In the genomic region with DNA sequence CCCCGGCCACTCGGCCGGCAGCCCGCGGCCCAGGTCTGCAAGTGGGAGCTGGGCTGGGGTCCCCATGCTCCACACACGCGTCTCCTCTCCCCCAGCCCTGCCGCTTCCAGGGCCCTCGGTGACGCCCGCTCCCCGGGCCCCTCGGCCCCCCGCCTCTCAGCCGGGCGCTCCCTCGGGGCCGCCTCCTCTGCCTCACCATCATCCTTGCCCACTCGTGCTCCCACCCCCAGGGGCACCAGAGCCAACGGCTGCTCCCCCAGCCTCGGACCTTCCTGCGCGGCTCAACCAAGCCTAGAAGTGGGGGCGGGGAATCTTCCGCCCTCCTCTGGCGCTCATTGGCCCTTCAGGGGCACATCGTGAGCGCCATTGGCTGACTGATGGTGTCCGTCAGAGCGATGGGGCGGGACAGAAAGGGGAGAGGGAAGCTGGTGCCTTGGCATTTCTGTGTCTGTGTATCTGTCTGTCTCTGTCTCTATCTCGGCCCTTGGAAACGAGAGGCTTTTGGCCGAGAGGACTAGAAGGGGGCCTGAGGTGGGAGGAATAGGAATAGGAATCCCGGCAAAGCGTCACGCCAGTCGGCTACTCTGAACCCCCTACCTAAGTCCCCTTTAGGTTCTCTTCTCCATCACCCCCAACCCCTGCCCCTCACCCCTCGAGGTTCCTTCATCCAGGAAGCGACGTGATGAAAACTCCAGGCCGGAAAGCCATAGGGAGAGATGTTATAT, we compare ENCODE assay signal across 1 cellular context.
TF ChIP-seq lines count a peak whose summit lies in the region.

No MANE protein-coding gene starts in this region.

TF ChIP-seq in HepG2, 621 proteins besides CTCF, POLR2A, EP300 and RAD21 (continued from another document and continues in another):
- no peak for TF ChIP-seq ZBTB2 (CRISPR knock-in tag; IDR thresholded peaks at IDR 0.05; ENCODE audit: low read depth)
- no peak for TF ChIP-seq EZH2 (conservative IDR thresholded peaks at IDR 0.05; ENCODE audit: low read depth, low read length)
- TF ChIP-seq TFDP1 (CRISPR knock-in tag; IDR thresholded peaks at IDR 0.05; ENCODE audit: borderline replicate concordance): no peak
- TF ChIP-seq, protein P1, sequence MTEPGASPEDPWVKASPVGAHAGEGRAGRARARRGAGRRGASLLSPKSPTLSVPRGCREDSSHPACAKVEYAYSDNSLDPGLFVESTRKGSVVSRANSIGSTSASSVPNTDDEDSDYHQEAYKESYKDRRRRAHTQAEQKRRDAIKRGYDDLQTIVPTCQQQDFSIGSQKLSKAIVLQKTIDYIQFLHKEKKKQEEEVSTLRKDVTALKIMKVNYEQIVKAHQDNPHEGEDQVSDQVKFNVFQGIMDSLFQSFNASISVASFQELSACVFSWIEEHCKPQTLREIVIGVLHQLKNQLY (CRISPR knock-in tag; IDR thresholded peaks at IDR 0.05): 0 out of 2 replicates have a peak, but pooled peaks have one; percentile 38
- no peak for TF ChIP-seq CHD4 (IDR thresholded peaks at IDR 0.05; ENCODE audit: borderline replicate concordance, low read length)
- TF ChIP-seq ZNF7 (CRISPR knock-in tag; IDR thresholded peaks at IDR 0.05): no peak
- no peak for TF ChIP-seq SMYD3 (CRISPR knock-in tag; IDR thresholded peaks at IDR 0.05)
- no peak for TF ChIP-seq ZNF101 (CRISPR knock-in tag; IDR thresholded peaks at IDR 0.05; ENCODE audit: borderline replicate concordance, low read depth)
- TF ChIP-seq, protein P2, sequence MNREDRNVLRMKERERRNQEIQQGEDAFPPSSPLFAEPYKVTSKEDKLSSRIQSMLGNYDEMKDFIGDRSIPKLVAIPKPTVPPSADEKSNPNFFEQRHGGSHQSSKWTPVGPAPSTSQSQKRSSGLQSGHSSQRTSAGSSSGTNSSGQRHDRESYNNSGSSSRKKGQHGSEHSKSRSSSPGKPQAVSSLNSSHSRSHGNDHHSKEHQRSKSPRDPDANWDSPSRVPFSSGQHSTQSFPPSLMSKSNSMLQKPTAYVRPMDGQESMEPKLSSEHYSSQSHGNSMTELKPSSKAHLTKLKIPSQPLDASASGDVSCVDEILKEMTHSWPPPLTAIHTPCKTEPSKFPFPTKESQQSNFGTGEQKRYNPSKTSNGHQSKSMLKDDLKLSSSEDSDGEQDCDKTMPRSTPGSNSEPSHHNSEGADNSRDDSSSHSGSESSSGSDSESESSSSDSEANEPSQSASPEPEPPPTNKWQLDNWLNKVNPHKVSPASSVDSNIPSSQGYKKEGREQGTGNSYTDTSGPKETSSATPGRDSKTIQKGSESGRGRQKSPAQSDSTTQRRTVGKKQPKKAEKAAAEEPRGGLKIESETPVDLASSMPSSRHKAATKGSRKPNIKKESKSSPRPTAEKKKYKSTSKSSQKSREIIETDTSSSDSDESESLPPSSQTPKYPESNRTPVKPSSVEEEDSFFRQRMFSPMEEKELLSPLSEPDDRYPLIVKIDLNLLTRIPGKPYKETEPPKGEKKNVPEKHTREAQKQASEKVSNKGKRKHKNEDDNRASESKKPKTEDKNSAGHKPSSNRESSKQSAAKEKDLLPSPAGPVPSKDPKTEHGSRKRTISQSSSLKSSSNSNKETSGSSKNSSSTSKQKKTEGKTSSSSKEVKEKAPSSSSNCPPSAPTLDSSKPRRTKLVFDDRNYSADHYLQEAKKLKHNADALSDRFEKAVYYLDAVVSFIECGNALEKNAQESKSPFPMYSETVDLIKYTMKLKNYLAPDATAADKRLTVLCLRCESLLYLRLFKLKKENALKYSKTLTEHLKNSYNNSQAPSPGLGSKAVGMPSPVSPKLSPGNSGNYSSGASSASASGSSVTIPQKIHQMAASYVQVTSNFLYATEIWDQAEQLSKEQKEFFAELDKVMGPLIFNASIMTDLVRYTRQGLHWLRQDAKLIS (CRISPR knock-in tag; IDR thresholded peaks at IDR 0.05): 0 out of 2 replicates have a peak, but pooled peaks have one; percentile 34
- TF ChIP-seq ZNF709 (CRISPR knock-in tag; IDR thresholded peaks at IDR 0.05): 0 out of 2 replicates have a peak, but pooled peaks have one; percentile 26
- TF ChIP-seq ZBTB14 (CRISPR knock-in tag; IDR thresholded peaks at IDR 0.05): no peak
- TF ChIP-seq TRAFD1 (CRISPR knock-in tag; IDR thresholded peaks at IDR 0.05; ENCODE audit: borderline replicate concordance): no peak
- TF ChIP-seq ZNF780A (CRISPR knock-in tag; IDR thresholded peaks at IDR 0.05): no peak
- no peak for TF ChIP-seq BRCA1 (CRISPR knock-in tag; IDR thresholded peaks at IDR 0.05)
- no peak for TF ChIP-seq ZBTB42 (CRISPR knock-in tag; IDR thresholded peaks at IDR 0.05)
- no peak for TF ChIP-seq ZNF251 (CRISPR knock-in tag; IDR thresholded peaks at IDR 0.05)
- no peak for TF ChIP-seq KAT2B (IDR thresholded peaks at IDR 0.05; ENCODE audit: borderline replicate concordance, low read depth, low read length)
- TF ChIP-seq MXI1 (IDR thresholded peaks at IDR 0.05; ENCODE audit: borderline replicate concordance, low read depth, low read length): no peak; the same call in 2 of the 3 replicates
- TF ChIP-seq ZNF644 (CRISPR knock-in tag; IDR thresholded peaks at IDR 0.05; ENCODE audit: low read depth): no peak; the same call in 1 of the 2 replicates
- no peak for TF ChIP-seq ZNF160 (CRISPR knock-in tag; IDR thresholded peaks at IDR 0.05)
- TF ChIP-seq MAZ (IDR thresholded peaks at IDR 0.05; ENCODE audit: borderline replicate concordance, low read depth, low read length): no peak
- TF ChIP-seq MAZ (CRISPR knock-in tag; IDR thresholded peaks at IDR 0.05; ENCODE audit: low read depth): no peak; the same call in 1 of the 2 replicates
- no peak for TF ChIP-seq RARG (CRISPR knock-in tag; IDR thresholded peaks at IDR 0.05; ENCODE audit: low read depth)
- TF ChIP-seq, protein P3, sequence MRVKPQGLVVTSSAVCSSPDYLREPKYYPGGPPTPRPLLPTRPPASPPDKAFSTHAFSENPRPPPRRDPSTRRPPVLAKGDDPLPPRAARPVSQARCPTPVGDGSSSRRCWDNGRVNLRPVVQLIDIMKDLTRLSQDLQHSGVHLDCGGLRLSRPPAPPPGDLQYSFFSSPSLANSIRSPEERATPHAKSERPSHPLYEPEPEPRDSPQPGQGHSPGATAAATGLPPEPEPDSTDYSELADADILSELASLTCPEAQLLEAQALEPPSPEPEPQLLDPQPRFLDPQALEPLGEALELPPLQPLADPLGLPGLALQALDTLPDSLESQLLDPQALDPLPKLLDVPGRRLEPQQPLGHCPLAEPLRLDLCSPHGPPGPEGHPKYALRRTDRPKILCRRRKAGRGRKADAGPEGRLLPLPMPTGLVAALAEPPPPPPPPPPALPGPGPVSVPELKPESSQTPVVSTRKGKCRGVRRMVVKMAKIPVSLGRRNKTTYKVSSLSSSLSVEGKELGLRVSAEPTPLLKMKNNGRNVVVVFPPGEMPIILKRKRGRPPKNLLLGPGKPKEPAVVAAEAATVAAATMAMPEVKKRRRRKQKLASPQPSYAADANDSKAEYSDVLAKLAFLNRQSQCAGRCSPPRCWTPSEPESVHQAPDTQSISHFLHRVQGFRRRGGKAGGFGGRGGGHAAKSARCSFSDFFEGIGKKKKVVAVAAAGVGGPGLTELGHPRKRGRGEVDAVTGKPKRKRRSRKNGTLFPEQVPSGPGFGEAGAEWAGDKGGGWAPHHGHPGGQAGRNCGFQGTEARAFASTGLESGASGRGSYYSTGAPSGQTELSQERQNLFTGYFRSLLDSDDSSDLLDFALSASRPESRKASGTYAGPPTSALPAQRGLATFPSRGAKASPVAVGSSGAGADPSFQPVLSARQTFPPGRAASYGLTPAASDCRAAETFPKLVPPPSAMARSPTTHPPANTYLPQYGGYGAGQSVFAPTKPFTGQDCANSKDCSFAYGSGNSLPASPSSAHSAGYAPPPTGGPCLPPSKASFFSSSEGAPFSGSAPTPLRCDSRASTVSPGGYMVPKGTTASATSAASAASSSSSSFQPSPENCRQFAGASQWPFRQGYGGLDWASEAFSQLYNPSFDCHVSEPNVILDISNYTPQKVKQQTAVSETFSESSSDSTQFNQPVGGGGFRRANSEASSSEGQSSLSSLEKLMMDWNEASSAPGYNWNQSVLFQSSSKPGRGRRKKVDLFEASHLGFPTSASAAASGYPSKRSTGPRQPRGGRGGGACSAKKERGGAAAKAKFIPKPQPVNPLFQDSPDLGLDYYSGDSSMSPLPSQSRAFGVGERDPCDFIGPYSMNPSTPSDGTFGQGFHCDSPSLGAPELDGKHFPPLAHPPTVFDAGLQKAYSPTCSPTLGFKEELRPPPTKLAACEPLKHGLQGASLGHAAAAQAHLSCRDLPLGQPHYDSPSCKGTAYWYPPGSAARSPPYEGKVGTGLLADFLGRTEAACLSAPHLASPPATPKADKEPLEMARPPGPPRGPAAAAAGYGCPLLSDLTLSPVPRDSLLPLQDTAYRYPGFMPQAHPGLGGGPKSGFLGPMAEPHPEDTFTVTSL (CRISPR knock-in tag; IDR thresholded peaks at IDR 0.05; ENCODE audit: borderline replicate concordance): no peak
- peak; percentile 36; the same call in 1 of the 2 replicates for TF ChIP-seq GATA4 (IDR thresholded peaks at IDR 0.05; ENCODE audit: borderline replicate concordance, low read depth)
- no peak for TF ChIP-seq ZBTB10 (CRISPR knock-in tag; IDR thresholded peaks at IDR 0.05; ENCODE audit: borderline replicate concordance)
- TF ChIP-seq THRA (CRISPR knock-in tag; IDR thresholded peaks at IDR 0.05; ENCODE audit: borderline replicate concordance): no peak
- no peak for TF ChIP-seq ZNF766 (CRISPR knock-in tag; IDR thresholded peaks at IDR 0.05; ENCODE audit: borderline replicate concordance)
- 0 out of 2 replicates have a peak, but pooled peaks have one; percentile 20 for TF ChIP-seq RXRA (CRISPR knock-in tag; IDR thresholded peaks at IDR 0.05)
- no peak for TF ChIP-seq ZNF570 (CRISPR knock-in tag; IDR thresholded peaks at IDR 0.05; ENCODE audit: borderline replicate concordance)
- TF ChIP-seq LCORL (IDR thresholded peaks at IDR 0.05): no peak
- TF ChIP-seq LCORL (CRISPR knock-in tag; IDR thresholded peaks at IDR 0.05): peak; percentile 75; the same call in 1 of the 2 replicates
- no peak for TF ChIP-seq ZNF576 (CRISPR knock-in tag; IDR thresholded peaks at IDR 0.05)
